26 cellular contexts compared by ENCODE assay signal in the genomic region with DNA sequence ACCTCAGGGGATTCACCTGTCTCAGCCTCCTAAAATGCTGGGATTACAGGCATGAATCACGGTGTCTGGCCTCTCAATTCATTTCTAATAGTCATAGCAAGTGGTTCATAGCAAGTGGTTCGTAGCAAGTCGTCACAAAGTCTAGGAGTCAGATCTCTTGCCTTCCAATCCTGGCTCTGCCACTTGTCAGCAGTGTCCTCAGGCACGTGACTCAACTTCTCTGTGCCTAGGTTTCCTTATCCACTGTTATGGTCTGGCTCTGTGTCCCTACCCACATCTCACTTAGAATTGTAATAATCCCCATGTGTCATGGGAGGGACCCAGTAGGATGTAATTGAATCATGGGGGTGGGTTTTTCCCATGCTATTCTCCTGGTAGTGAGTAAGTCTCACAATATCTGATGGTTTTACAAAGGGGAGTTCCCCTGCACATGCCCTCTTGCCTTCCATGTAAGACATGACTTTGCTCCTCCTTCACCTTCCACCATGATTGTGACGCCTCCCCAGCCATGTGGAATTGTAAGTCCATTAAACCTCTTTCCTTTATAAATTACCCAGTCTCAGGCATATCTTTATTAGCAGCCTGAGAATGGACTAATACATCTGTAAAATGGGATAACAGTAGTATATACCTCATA. TPM values are rescaled to one million over a fixed set of nuclear protein-coding genes. Genes with fewer than 3 reads are reported as not detected.
DNase-seq lines count a peak whose midpoint lies in the region; ATAC-seq and TF ChIP-seq lines count a peak whose summit lies in the region.
"Had no signal": no experiment of that assay in that cellular context is flagged by ENCODE, and none has a peak within 500 bp of the region (broad histone marks: within the 10 kb centered on the region; RNA-seq: fewer than 3 reads in every experiment).

No MANE protein-coding gene starts in this region.

- POLR2A ChIA-PET in activated B cell treated with CpG ODN at 0.5 μM for 24 hours (lab: Charles Lee) = no interaction called here

- H3K27ac Mint-ChIP-seq in activated T-cell treated with anti-CD3 and anti-CD28 coated beads, Interleukin-2, amount 50 U/mL, for 24 hours = peak overlapping the region; percentile 16
- H3K27ac Mint-ChIP-seq in CD14-positive monocyte = peak overlapping the region in 4 of 7 donors; percentile 13 to 71 (median 42)
- H3K27ac Mint-ChIP-seq in activated B cell treated with CpG ODN at 0.5 μM for 24 hours = peak overlapping the region; percentile 67
- no peak overlapping the region for H3K27ac Mint-ChIP-seq in neural progenitor cell
- H3K27ac Mint-ChIP-seq: CD8-positive, alpha-beta T cell; endodermal cell; HFFc6; natural killer cell treated with Interleukin-12 subunit alpha and Interleukin-12 subunit beta and Interleukin-15 and Interleukin-18, amount 100 ng/mL, for 72 hours had no signal

- WGBS in heart left ventricle, 4 donors = 96 to 99% (median 97%) methylated on average over 5 of the region's 5 CpGs

- H4K20me1 ChIP-seq in neural progenitor cell (ENCODE audit: low read depth) = peaks cover 3% of the 10 kb centered on the region

- H3K9me3 ChIP-seq in heart left ventricle = no peaks in the 10 kb centered on the region
- no peaks in the 10 kb centered on the region for H3K9me3 ChIP-seq in neural progenitor cell (ENCODE audit: low read depth)
- H3K9me3 ChIP-seq: esophagus muscularis mucosa, heart right ventricle, Peyer's patch, tibial nerve had no signal

- H3K4me1 ChIP-seq in heart left ventricle = peaks cover 0 to 17% (median 0%) of the 10 kb centered on the region in 12 donors
- no peaks in the 10 kb centered on the region for H3K4me1 ChIP-seq in neural progenitor cell

- H3K4me2 ChIP-seq in neural progenitor cell = no peak overlapping the region

- H3K4me3 Mint-ChIP-seq in activated T-cell treated with anti-CD3 and anti-CD28 coated beads, Interleukin-2, amount 50 U/mL, for 24 hours = no peak overlapping the region
- H3K4me3 Mint-ChIP-seq in CD14-positive monocyte = no peak overlapping the region
- H3K4me3 Mint-ChIP-seq in activated B cell treated with CpG ODN at 0.5 μM for 24 hours = no peak overlapping the region
- no peak overlapping the region for H3K4me3 Mint-ChIP-seq in neural progenitor cell
- H3K4me3 Mint-ChIP-seq: CD8-positive, alpha-beta T cell; endodermal cell; HFFc6; natural killer cell treated with Interleukin-12 subunit alpha and Interleukin-12 subunit beta and Interleukin-15 and Interleukin-18, amount 100 ng/mL, for 72 hours had no signal

- TF ChIP-seq CTCF in CD14-positive monocyte (IDR thresholded peaks at IDR 0.05) (no peak), activated B cell treated with CpG ODN at 0.5 μM for 24 hours (IDR thresholded peaks at IDR 0.05) (no peak), heart left ventricle (IDR thresholded peaks at IDR 0.05) (no peak), neural progenitor cell (IDR thresholded peaks at IDR 0.05) (no peak)

- no peaks in the 10 kb centered on the region for H3F3A ChIP-seq in neural progenitor cell (ENCODE audit: low read depth)

- ATAC-seq in activated B cell treated with CpG ODN at 0.5 μM for 24 hours (ENCODE audit: low read depth) (no peak), heart left ventricle (no peak)
- ATAC-seq: CD8-positive, alpha-beta T cell; heart right ventricle; natural killer cell treated with Interleukin-12 subunit alpha and Interleukin-12 subunit beta and Interleukin-15 and Interleukin-18, amount 100 ng/mL, for 72 hours had no signal

- no peak overlapping the region for H3K27ac ChIP-seq in heart left ventricle
- no peak overlapping the region for H3K27ac ChIP-seq in neural progenitor cell
- H3K27ac ChIP-seq: esophagus muscularis mucosa, GM23248, heart right ventricle, Peyer's patch had no signal

- H3K9ac ChIP-seq in neural progenitor cell = no peak overlapping the region
- H3K9ac ChIP-seq: GM23248 had no signal

- no peak overlapping the region for H2AFZ ChIP-seq in neural progenitor cell (replicated peaks)
- H2AFZ ChIP-seq: GM23248 had no signal

- peaks cover 4% of the 10 kb centered on the region for H3K9me3 Mint-ChIP-seq in activated T-cell treated with anti-CD3 and anti-CD28 coated beads, Interleukin-2, amount 50 U/mL, for 24 hours
- no peaks in the 10 kb centered on the region for H3K9me3 Mint-ChIP-seq in CD14-positive monocyte
- H3K9me3 Mint-ChIP-seq in activated B cell treated with CpG ODN at 0.5 μM for 24 hours = no peaks in the 10 kb centered on the region
- H3K9me3 Mint-ChIP-seq in neural progenitor cell = no peaks in the 10 kb centered on the region
- H3K9me3 Mint-ChIP-seq: CD8-positive, alpha-beta T cell; endodermal cell; HFFc6; natural killer cell treated with Interleukin-12 subunit alpha and Interleukin-12 subunit beta and Interleukin-15 and Interleukin-18, amount 100 ng/mL, for 72 hours had no signal

- intact Hi-C loops in CD14-positive monocyte (cut with micrococcal nuclease) (no loop called here), activated B cell treated with CpG ODN at 0.5 μM for 24 hours (cut with micrococcal nuclease) (no loop called here), heart left ventricle (cut with DNase I) (no loop called here)

- H3K36me3 Mint-ChIP-seq in activated T-cell treated with anti-CD3 and anti-CD28 coated beads, Interleukin-2, amount 50 U/mL, for 24 hours (ENCODE audit: low read depth) = peaks cover 74% of the 10 kb centered on the region
- H3K36me3 Mint-ChIP-seq in CD14-positive monocyte (peaks cover 52 to 55% of the 10 kb centered on the region in 2 donors), activated B cell treated with CpG ODN at 0.5 μM for 24 hours (ENCODE audit: low read depth) (peaks cover 67% of the 10 kb centered on the region), neural progenitor cell (peaks cover 28% of the 10 kb centered on the region)
- H3K36me3 Mint-ChIP-seq: natural killer cell treated with Interleukin-12 subunit alpha and Interleukin-12 subunit beta and Interleukin-15 and Interleukin-18, amount 100 ng/mL, for 72 hours had no signal

- H3K36me3 ChIP-seq in heart left ventricle (peaks cover 0 to 95% (median 80%) of the 10 kb centered on the region in 9 donors), neural progenitor cell (peaks cover 18% of the 10 kb centered on the region)

- peaks cover 16% of the 10 kb centered on the region for H3K4me1 Mint-ChIP-seq in activated T-cell treated with anti-CD3 and anti-CD28 coated beads, Interleukin-2, amount 50 U/mL, for 24 hours (ENCODE audit: low read depth)
- peaks cover 39% of the 10 kb centered on the region for H3K4me1 Mint-ChIP-seq in CD14-positive monocyte
- H3K4me1 Mint-ChIP-seq in activated B cell treated with CpG ODN at 0.5 μM for 24 hours = peaks cover 66% of the 10 kb centered on the region
- no peaks in the 10 kb centered on the region for H3K4me1 Mint-ChIP-seq in neural progenitor cell
- H3K4me1 Mint-ChIP-seq: endodermal cell had no signal

- TF ChIP-seq POLR2A in heart left ventricle (IDR thresholded peaks at IDR 0.05) = no peak

- CTCF ChIA-PET in activated B cell treated with CpG ODN at 0.5 μM for 24 hours (lab: Charles Lee) = no interaction called here

- H3K4me3 ChIP-seq in heart left ventricle = no peak overlapping the region
- H3K4me3 ChIP-seq in neural progenitor cell = no peak overlapping the region
- H3K4me3 ChIP-seq: esophagus muscularis mucosa, GM23248, heart right ventricle, Peyer's patch, tibial nerve had no signal

- H3K27me3 Mint-ChIP-seq in activated T-cell treated with anti-CD3 and anti-CD28 coated beads, Interleukin-2, amount 50 U/mL, for 24 hours = no peaks in the 10 kb centered on the region
- no peaks in the 10 kb centered on the region for H3K27me3 Mint-ChIP-seq in CD14-positive monocyte (ENCODE audit: low read depth in 3 of 3)
- no peaks in the 10 kb centered on the region for H3K27me3 Mint-ChIP-seq in activated B cell treated with CpG ODN at 0.5 μM for 24 hours
- no peaks in the 10 kb centered on the region for H3K27me3 Mint-ChIP-seq in neural progenitor cell (ENCODE audit: insufficient read depth, low read depth)
- H3K27me3 Mint-ChIP-seq: natural killer cell treated with Interleukin-12 subunit alpha and Interleukin-12 subunit beta and Interleukin-15 and Interleukin-18, amount 100 ng/mL, for 72 hours had no signal

- DNase-seq in activated T-cell treated with anti-CD3 and anti-CD28 coated beads, Interleukin-2, amount 50 U/mL, for 24 hours = no peak
- DNase-seq in activated T-cell treated with anti-CD3 and anti-CD28 coated beads, Interleukin-2, amount 50 U/mL, for 48 hours = no peak
- DNase-seq in CD14-positive monocyte (ENCODE audit: low spot score) (no peak), activated B cell treated with CpG ODN at 0.5 μM for 24 hours (no peak), kidney tubule cell (ENCODE audit: low spot score) (peak; percentile 43), HPDE6-E6E7 (ENCODE audit: extremely low spot score) (no peak), heart left ventricle (no peak), neural progenitor cell (ENCODE audit: low spot score) (no peak)
- DNase-seq: activated CD4-positive, alpha-beta T cell treated with anti-CD3 and anti-CD28 coated beads, Interleukin-2, amount 50 U/mL, for 48 hours; activated effector memory CD4-positive, alpha-beta T cell treated with anti-CD3 and anti-CD28 coated beads, Interleukin-2, amount 50 U/mL, for 16 hours; AML-193; CD8-positive, alpha-beta T cell; central memory CD4-positive, alpha-beta T cell; endodermal cell; foreskin melanocyte; GM23248; heart right ventricle; HFFc6; IMR-90; NCI-H1048; NCI-H82; Peyer's patch; SIG-M5 had no signal

- H3K27me3 ChIP-seq in heart left ventricle = no peaks in the 10 kb centered on the region
- no peaks in the 10 kb centered on the region for H3K27me3 ChIP-seq in neural progenitor cell
- H3K27me3 ChIP-seq: esophagus muscularis mucosa, heart right ventricle, Peyer's patch, tibial nerve had no signal

- no peaks in the 10 kb centered on the region for H3K79me2 ChIP-seq in neural progenitor cell (ENCODE audit: low read depth)

RNA-seq across cellular contexts. Expression of gene AP1S3, which starts 51.9 kb away (rescaled TPM):
- polyA plus RNA-seq in CD14-positive monocyte = 1 to 10 TPM in 1 of 2 donors, under 1 TPM in 1; 0.81 to 1.3 TPM
- 46.0 and 46.3 TPM in 2 replicates for total RNA-seq in activated B cell treated with CpG ODN at 0.5 μM for 24 hours
- 1 to 10 TPM in 3 of 9 donors, under 1 TPM in 5, not detected in 1; 0.31 to 3.4 (median 0.66) TPM for total RNA-seq in heart left ventricle
- under 1 TPM; 0.08 to 0.11 TPM for polyA plus RNA-seq in heart left ventricle
- total RNA-seq in neural progenitor cell (ENCODE audit: low replicate concordance) = 4.9 and 5.1 TPM in 2 replicates

RNA-seq across cellular contexts. Expression of gene WDFY1, which starts 55.9 kb away (rescaled TPM):
- polyA plus RNA-seq in CD14-positive monocyte = 10 to 100 TPM; 31.7 to 40.7 TPM
- total RNA-seq in activated B cell treated with CpG ODN at 0.5 μM for 24 hours = 67.2 and 77.0 TPM in 2 replicates
- total RNA-seq in heart left ventricle = 10 to 100 TPM; 13.2 to 30.5 (median 14.3) TPM
- 10 to 100 TPM in 1 of 2 donors, 1 to 10 TPM in 1; 5.6 to 12.7 TPM for polyA plus RNA-seq in heart left ventricle
- total RNA-seq in neural progenitor cell (ENCODE audit: low replicate concordance) = 119 and 177 TPM in 2 replicates
